Comparison of ENCODE assay signal across 1 cellular context in genomic region chr1:91589438-91589837, GRCh38.
TF ChIP-seq lines count a peak whose summit lies in the region.

No MANE protein-coding gene starts in this region.

TF ChIP-seq in IMR-90, 13 proteins besides CTCF, POLR2A, EP300 and RAD21 (continued from another document):
- TF ChIP-seq RFX5 (IDR thresholded peaks at IDR 0.05; ENCODE audit: low read depth, low read length) (no peak), CHD1 (IDR thresholded peaks at IDR 0.05; ENCODE audit: low read depth, low read length) (no peak), MAFK (IDR thresholded peaks at IDR 0.05; ENCODE audit: low read depth, low read length) (no peak), MAZ (IDR thresholded peaks at IDR 0.05; ENCODE audit: borderline replicate concordance, low read depth, low read length) (no peak), NFE2L2 (IDR thresholded peaks at IDR 0.05; ENCODE audit: low read depth, low read length) (no peak), CEBPB (IDR thresholded peaks at IDR 0.05; ENCODE audit: low read depth, low read length) (no peak), ELK1 (IDR thresholded peaks at IDR 0.05; ENCODE audit: borderline replicate concordance, low read depth, low read length) (no peak), USF2 (IDR thresholded peaks at IDR 0.05; ENCODE audit: low read depth, low read length) (no peak), RCOR1 (IDR thresholded peaks at IDR 0.05; ENCODE audit: insufficient replicate concordance, low read length) (no peak), FOS (IDR thresholded peaks at IDR 0.05; ENCODE audit: low read depth, low read length) (no peak), MXI1 (IDR thresholded peaks at IDR 0.05; ENCODE audit: borderline replicate concordance, low read depth, low read length) (no peak)
TF ChIP-seq in IMR-90: peak in this region for 0.
